27 cellular contexts compared by ENCODE assay signal in genomic region chr13:48906200-48906599, GRCh38.
"Had no signal": no experiment of that assay in that cellular context is flagged by ENCODE, and none has a peak within 500 bp of the region (broad histone marks: within the 10 kb centered on the region; RNA-seq: fewer than 3 reads in every experiment).

No MANE protein-coding gene starts in this region.

- H3K4me1 ChIP-seq: left ventricle myocardium inferior, parathyroid adenoma, upper lobe of left lung had no signal

- H3K9me3 ChIP-seq: gastroesophageal sphincter, left ventricle myocardium inferior, spleen, upper lobe of left lung, vagina had no signal

- H3K36me3 ChIP-seq: gastroesophageal sphincter, left ventricle myocardium inferior, spleen, upper lobe of left lung, vagina had no signal

- H3K4me1 Mint-ChIP-seq: immature natural killer cell, naive B cell, T-helper 17 cell had no signal

- H3K9me3 Mint-ChIP-seq: activated CD4-positive, alpha-beta memory T cell treated with anti-CD3 and anti-CD28 coated beads for 36 hours; activated CD4-positive, alpha-beta T cell treated with anti-CD3 and anti-CD28 coated beads, Interleukin-2, amount 10 ng/mL, durations not matched to agents 24 days and 14 days; activated T-cell treated with anti-CD3 and anti-CD28 coated beads, Interleukin-2, amount 50 U/mL, for 24 hours; effector memory CD8-positive, alpha-beta T cell; immature natural killer cell; stimulated activated naive CD8-positive, alpha-beta T cell treated with anti-CD3 and anti-CD28 coated beads, Interleukin-15, Interleukin-2, amounts not matched to agents 100 ng/mL and 50 ng/mL, for 24 hours had no signal

- H3K79me2 ChIP-seq: parathyroid adenoma had no signal

- H3K4me3 ChIP-seq: gastroesophageal sphincter, left ventricle myocardium inferior, spleen, upper lobe of left lung, vagina had no signal

- H3K27me3 ChIP-seq: gastroesophageal sphincter, spleen, upper lobe of left lung, vagina had no signal

- H2AFZ ChIP-seq: parathyroid adenoma had no signal

- ATAC-seq: effector memory CD8-positive, alpha-beta T cell; gastroesophageal sphincter; right cardiac atrium; T-helper 17 cell had no signal

- H3K27ac ChIP-seq: gastroesophageal sphincter, left ventricle myocardium inferior, parathyroid adenoma, spleen, upper lobe of left lung, vagina had no signal

- H3K27ac Mint-ChIP-seq: activated CD4-positive, alpha-beta memory T cell treated with anti-CD3 and anti-CD28 coated beads for 36 hours; activated CD4-positive, alpha-beta T cell treated with anti-CD3 and anti-CD28 coated beads, Interleukin-2, amount 10 ng/mL, durations not matched to agents 24 days and 14 days; activated T-cell treated with anti-CD3 and anti-CD28 coated beads, Interleukin-2, amount 50 U/mL, for 24 hours; effector memory CD8-positive, alpha-beta T cell; immature natural killer cell; naive B cell; stimulated activated naive CD8-positive, alpha-beta T cell treated with anti-CD3 and anti-CD28 coated beads, Interleukin-15, Interleukin-2, amounts not matched to agents 100 ng/mL and 50 ng/mL, for 24 hours; T-helper 17 cell had no signal

- H3K36me3 Mint-ChIP-seq: activated CD4-positive, alpha-beta memory T cell treated with anti-CD3 and anti-CD28 coated beads for 36 hours; immature natural killer cell; naive B cell had no signal

- H3K4me3 Mint-ChIP-seq: activated CD4-positive, alpha-beta memory T cell treated with anti-CD3 and anti-CD28 coated beads for 36 hours; activated CD4-positive, alpha-beta T cell treated with anti-CD3 and anti-CD28 coated beads, Interleukin-2, amount 10 ng/mL, durations not matched to agents 24 days and 14 days; activated T-cell treated with anti-CD3 and anti-CD28 coated beads, Interleukin-2, amount 50 U/mL, for 24 hours; effector memory CD8-positive, alpha-beta T cell; immature natural killer cell; naive B cell; stimulated activated naive CD8-positive, alpha-beta T cell treated with anti-CD3 and anti-CD28 coated beads, Interleukin-15, Interleukin-2, amounts not matched to agents 100 ng/mL and 50 ng/mL, for 24 hours; T-helper 17 cell had no signal

- DNase-seq: activated CD4-positive, alpha-beta memory T cell treated with anti-CD3 and anti-CD28 coated beads for 36 hours; activated CD4-positive, alpha-beta T cell treated with anti-CD3 and anti-CD28 coated beads, Interleukin-2, amount 10 ng/mL, durations not matched to agents 24 days and 14 days; activated CD4-positive, CD25-positive, alpha-beta regulatory T cell treated with anti-CD3 and anti-CD28 coated beads, Interleukin-2, amount 50 U/mL, for 72 hours; activated CD8-positive, alpha-beta memory T cell treated with anti-CD3 and anti-CD28 coated beads, Interleukin-2, amount 50 U/mL, for 4 hours; activated gamma-delta T cell treated with Interleukin-2 at 50 U/mL for 16 hours; activated naive CD4-positive, alpha-beta T cell treated with anti-CD3 and anti-CD28 coated beads, Interleukin-2, amount 50 U/mL, for 16 hours; activated T-cell treated with anti-CD3 and anti-CD28 coated beads, Interleukin-2, amount 50 U/mL, for 24 hours; amniotic stem cell; cortex of kidney; effector memory CD8-positive, alpha-beta T cell; erythroblast; hippocampal formation; immature natural killer cell; kidney glomerular epithelial cell; left ventricle myocardium inferior; naive B cell; right cardiac atrium; spleen; stimulated activated CD4-positive, alpha-beta T cell treated with anti-CD3 and anti-CD28 coated beads, Interleukin-2, amount 100 ng/mL, for 48 hours; substantia nigra; T-helper 17 cell; T1000; upper lobe of left lung had no signal
